23 cellular contexts compared by ENCODE assay signal in genomic region chr1:209325492-209325891, GRCh38.
DNase-seq lines count a peak whose midpoint lies in the region; ATAC-seq and TF ChIP-seq lines count a peak whose summit lies in the region.
"Had no signal": no experiment of that assay in that cellular context is flagged by ENCODE, and none has a peak within 500 bp of the region (broad histone marks: within the 10 kb centered on the region; RNA-seq: fewer than 3 reads in every experiment).

No MANE protein-coding gene starts in this region.

- H3K36me3 Mint-ChIP-seq in brain: no peaks in the 10 kb centered on the region
- H3K36me3 Mint-ChIP-seq: IgD-negative memory B cell had no signal

- H3K4me1 Mint-ChIP-seq in brain: peaks cover 35% of the 10 kb centered on the region
- H3K4me1 Mint-ChIP-seq: IgD-negative memory B cell had no signal

- no peak for TF ChIP-seq CTCF in brain (conservative IDR thresholded peaks at IDR 0.05)
- TF ChIP-seq CTCF in neural cell (IDR thresholded peaks at IDR 0.05; ENCODE audit: poor library complexity, severe bottlenecking): no peak

- H3K36me3 ChIP-seq in neural cell (ENCODE audit: insufficient read depth, low read length): no peaks in the 10 kb centered on the region
- H3K36me3 ChIP-seq: HAP-1 had no signal

- no peak for TF ChIP-seq EP300 in neural cell (conservative IDR thresholded peaks at IDR 0.05; ENCODE audit: poor library complexity, severe bottlenecking)

- no peaks in the 10 kb centered on the region for H4K20me1 ChIP-seq in neural cell (ENCODE audit: insufficient read depth)

- DNase-seq in HPDE6-E6E7 (ENCODE audit: extremely low spot score) (peak; percentile 41), T-helper 9 cell (no peak), NOMO-1 treated with DMSO at 0.1 percent for 48 hours (lab: John Stamatoyannopoulos, UW; ENCODE audit: unreplicated experiment) (no peak), left ventricle myocardium superior (no peak)
- DNase-seq: Calu3, DMS79 treated with DMSO at 0.1 percent for 48 hours, GF-D8, GOT3, HFFc6, NCI-H1048, NCI-H1694, NCI-H2029 treated with DMSO at 0.1 percent for 48 hours, NCI-H526 treated with DMSO at 0.1 percent for 48 hours, SIG-M5 had no signal

- peaks cover 3 to 15% (median 8%) of the 10 kb centered on the region in 5 experiments for H3K9me3 Mint-ChIP-seq in brain
- H3K9me3 Mint-ChIP-seq: HFFc6 had no signal

- intact Hi-C loops in left ventricle myocardium superior (cut with micrococcal nuclease): no loop called here

- no peaks in the 10 kb centered on the region for H3K27me3 ChIP-seq in neural cell (ENCODE audit: insufficient read depth, low read depth, low read length)

- H3K9me3 ChIP-seq in neural cell (ENCODE audit: low read length): no peaks in the 10 kb centered on the region
- H3K9me3 ChIP-seq: HAP-1 had no signal

- peak overlapping the region; percentile 38 for H3K27ac ChIP-seq in neural cell (ENCODE audit: low read length)
- H3K27ac ChIP-seq: KMS-11, SK-N-MC had no signal

- no peaks in the 10 kb centered on the region for H3K9me2 ChIP-seq in neural cell (ENCODE audit: insufficient read depth, low read length)

- H3K9ac ChIP-seq in neural cell (ENCODE audit: low read length): no peak overlapping the region
- H3K9ac ChIP-seq: KMS-11 had no signal

- TF ChIP-seq RAD21 in neural cell (conservative IDR thresholded peaks at IDR 0.05): no peak

- H3K27ac Mint-ChIP-seq in brain: peak overlapping the region in 3 of 5 experiments; percentile 2 to 67 (median 57)
- H3K27ac Mint-ChIP-seq: HFFc6, IgD-negative memory B cell had no signal

- ATAC-seq in esophagus mucosa: peak; percentile 91
- no peak for ATAC-seq in GM21367 (IDR thresholded peaks at IDR 0.05; ENCODE audit: unreplicated experiment)
- no peak for ATAC-seq in left ventricle myocardium superior
- ATAC-seq: Panc1 had no signal

- H2AFZ ChIP-seq in neural cell (ENCODE audit: low read depth, low read length): no peak overlapping the region

- H3K4me3 ChIP-seq in neural cell (ENCODE audit: low read length): peak overlapping the region; percentile 3
- H3K4me3 ChIP-seq: HAP-1, SK-N-MC had no signal

- H3K79me2 ChIP-seq in neural cell (replicated peaks; ENCODE audit: insufficient read depth, low read length): no peaks in the 10 kb centered on the region

- H3K4me2 ChIP-seq in neural cell (ENCODE audit: low read length): no peak overlapping the region
- H3K4me2 ChIP-seq: KMS-11 had no signal

- H3K27me3 Mint-ChIP-seq in brain: peaks cover 4% of the 10 kb centered on the region

- H3F3A ChIP-seq in neural cell (ENCODE audit: insufficient read depth, low read length, poor library complexity, severe bottlenecking): peaks cover 6% of the 10 kb centered on the region

- no peak overlapping the region for H3K4me3 Mint-ChIP-seq in brain
- H3K4me3 Mint-ChIP-seq: HFFc6, IgD-negative memory B cell had no signal

TF ChIP-seq in neural cell, 6 proteins besides CTCF, POLR2A, EP300 and RAD21:
- TF ChIP-seq TAF1 (IDR thresholded peaks at IDR 0.05; ENCODE audit: low read depth) (no peak), SMC3 (conservative IDR thresholded peaks at IDR 0.05; ENCODE audit: poor library complexity) (no peak), POLR2AphosphoS5 (IDR thresholded peaks at IDR 0.05) (no peak), EZH2 (IDR thresholded peaks at IDR 0.05; ENCODE audit: borderline replicate concordance, insufficient read depth, low read length, poor library complexity, severe bottlenecking) (no peak), MXI1 (conservative IDR thresholded peaks at IDR 0.05; ENCODE audit: poor library complexity, severe bottlenecking) (no peak)
- TF ChIP-seq, protein P1, sequence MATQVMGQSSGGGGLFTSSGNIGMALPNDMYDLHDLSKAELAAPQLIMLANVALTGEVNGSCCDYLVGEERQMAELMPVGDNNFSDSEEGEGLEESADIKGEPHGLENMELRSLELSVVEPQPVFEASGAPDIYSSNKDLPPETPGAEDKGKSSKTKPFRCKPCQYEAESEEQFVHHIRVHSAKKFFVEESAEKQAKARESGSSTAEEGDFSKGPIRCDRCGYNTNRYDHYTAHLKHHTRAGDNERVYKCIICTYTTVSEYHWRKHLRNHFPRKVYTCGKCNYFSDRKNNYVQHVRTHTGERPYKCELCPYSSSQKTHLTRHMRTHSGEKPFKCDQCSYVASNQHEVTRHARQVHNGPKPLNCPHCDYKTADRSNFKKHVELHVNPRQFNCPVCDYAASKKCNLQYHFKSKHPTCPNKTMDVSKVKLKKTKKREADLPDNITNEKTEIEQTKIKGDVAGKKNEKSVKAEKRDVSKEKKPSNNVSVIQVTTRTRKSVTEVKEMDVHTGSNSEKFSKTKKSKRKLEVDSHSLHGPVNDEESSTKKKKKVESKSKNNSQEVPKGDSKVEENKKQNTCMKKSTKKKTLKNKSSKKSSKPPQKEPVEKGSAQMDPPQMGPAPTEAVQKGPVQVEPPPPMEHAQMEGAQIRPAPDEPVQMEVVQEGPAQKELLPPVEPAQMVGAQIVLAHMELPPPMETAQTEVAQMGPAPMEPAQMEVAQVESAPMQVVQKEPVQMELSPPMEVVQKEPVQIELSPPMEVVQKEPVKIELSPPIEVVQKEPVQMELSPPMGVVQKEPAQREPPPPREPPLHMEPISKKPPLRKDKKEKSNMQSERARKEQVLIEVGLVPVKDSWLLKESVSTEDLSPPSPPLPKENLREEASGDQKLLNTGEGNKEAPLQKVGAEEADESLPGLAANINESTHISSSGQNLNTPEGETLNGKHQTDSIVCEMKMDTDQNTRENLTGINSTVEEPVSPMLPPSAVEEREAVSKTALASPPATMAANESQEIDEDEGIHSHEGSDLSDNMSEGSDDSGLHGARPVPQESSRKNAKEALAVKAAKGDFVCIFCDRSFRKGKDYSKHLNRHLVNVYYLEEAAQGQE (IDR thresholded peaks at IDR 0.05; ENCODE audit: borderline replicate concordance): no peak
